ENCODE assay signal across 18 cellular contexts in genomic region chr3:177356113-177356512, GRCh38.
DNase-seq lines count a peak whose midpoint lies in the region; ATAC-seq and TF ChIP-seq lines count a peak whose summit lies in the region.
"Had no signal": no experiment of that assay in that cellular context is flagged by ENCODE, and none has a peak within 500 bp of the region (broad histone marks: within the 10 kb centered on the region; RNA-seq: fewer than 3 reads in every experiment).

No MANE protein-coding gene starts in this region.

- H4K20me1 ChIP-seq in HCT116 (ENCODE audit: insufficient read depth) (no peaks in the 10 kb centered on the region), SU-DHL-6 (ENCODE audit: low read depth, low read length) (no peaks in the 10 kb centered on the region)

- peak overlapping the region; percentile 78; the same call in 1 of the 2 replicates for H3K4me2 ChIP-seq in HCT116 (ENCODE audit: low read length)
- H3K4me2 ChIP-seq in SU-DHL-6 (ENCODE audit: low read depth, low read length, poor library complexity, severe bottlenecking), result peak overlapping the region; percentile 40

- no TSS peak for BruUV-seq in HCT116 (replicated peaks; lab: Mats Ljungman, UMichigan)

- H3K4me1 ChIP-seq in HCT116 (ENCODE audit: control insufficient read depth in 1 of 2, insufficient read depth in 2 of 2, low read length in 2 of 2) (peaks cover 47 to 56% of the 10 kb centered on the region in 2 experiments), gastroesophageal sphincter (peaks cover 11 to 52% (median 35%) of the 10 kb centered on the region in 3 donors), gastrocnemius medialis (peaks cover 61 to 62% of the 10 kb centered on the region in 2 donors), tibial artery (peaks cover 3 to 51% (median 30%) of the 10 kb centered on the region in 4 donors)

- H3K36me3 ChIP-seq in HCT116 (ENCODE audit: control insufficient read depth in 1 of 2, insufficient read depth in 2 of 2, low read length in 2 of 2), result no peaks in the 10 kb centered on the region
- no peaks in the 10 kb centered on the region for H3K36me3 ChIP-seq in SU-DHL-6 (ENCODE audit: low read length)
- H3K36me3 ChIP-seq in gastroesophageal sphincter, result no peaks in the 10 kb centered on the region
- H3K36me3 ChIP-seq in gastrocnemius medialis, result no peaks in the 10 kb centered on the region
- no peaks in the 10 kb centered on the region for H3K36me3 ChIP-seq in tibial artery
- H3K36me3 ChIP-seq: prostate gland had no signal

- 89 to 90% methylated on average over 3 of the region's 3 CpGs for WGBS in gastroesophageal sphincter (ENCODE audit: low coverage in 1 of 2), 2 donors

- H3K4me3 ChIP-seq in HCT116 (replicated peaks in 1 of 2; ENCODE audit: low read depth in 1 of 2, low read length in 2 of 2), result no peak overlapping the region
- no peak overlapping the region for H3K4me3 ChIP-seq in SU-DHL-6 (ENCODE audit: insufficient read depth, low read length, poor library complexity, severe bottlenecking)
- H3K4me3 ChIP-seq in gastroesophageal sphincter, result no peak overlapping the region
- no peak overlapping the region for H3K4me3 ChIP-seq in gastrocnemius medialis
- no peak overlapping the region for H3K4me3 ChIP-seq in tibial artery
- H3K4me3 ChIP-seq: prostate gland had no signal

- H3K27me3 ChIP-seq in HCT116 (ENCODE audit: insufficient read depth, low read length) (no peaks in the 10 kb centered on the region), SU-DHL-6 (ENCODE audit: low read length) (no peaks in the 10 kb centered on the region), gastroesophageal sphincter (no peaks in the 10 kb centered on the region), gastrocnemius medialis (no peaks in the 10 kb centered on the region), tibial artery (no peaks in the 10 kb centered on the region)

- H3K27ac ChIP-seq in HCT116 (ENCODE audit: low read depth, low read length) (peak overlapping the region; percentile 97), SU-DHL-6 (ENCODE audit: low read depth, low read length) (peak overlapping the region; percentile 97), gastroesophageal sphincter (peak overlapping the region in 3 of 4 donors; percentile 87 to 90 (median 89)), gastrocnemius medialis (peak overlapping the region in 3 of 4 donors; percentile 87 to 92 (median 88)), tibial artery (peak overlapping the region in 1 of 2 donors; percentile 74)
- H3K27ac ChIP-seq: C4-2B, prostate gland had no signal

- TF ChIP-seq CTCF in HCT116 (IDR thresholded peaks at IDR 0.05 in 2 of 3, conservative IDR thresholded peaks at IDR 0.05 in 1 of 3; ENCODE audit: borderline replicate concordance in 1 of 3, insufficient read depth in 1 of 3, low read depth in 2 of 3, low read length in 2 of 3) (no peak), SU-DHL-6 (IDR thresholded peaks at IDR 0.05; ENCODE audit: insufficient read depth, low read length, poor library complexity, severe bottlenecking) (no peak), gastroesophageal sphincter (IDR thresholded peaks at IDR 0.05) (no peak), gastrocnemius medialis (IDR thresholded peaks at IDR 0.05 in 4 of 5, conservative IDR thresholded peaks at IDR 0.05 in 1 of 5) (no peak), tibial artery (IDR thresholded peaks at IDR 0.05) (no peak)

- H3F3A ChIP-seq in SU-DHL-6 (ENCODE audit: insufficient read depth), result peaks cover 67% of the 10 kb centered on the region

- TF ChIP-seq POLR2A in HCT116 (IDR thresholded peaks at IDR 0.05; ENCODE audit: borderline replicate concordance, extremely low read depth, insufficient read depth, insufficient read length) (no peak), gastroesophageal sphincter (IDR thresholded peaks at IDR 0.05) (no peak), gastrocnemius medialis (IDR thresholded peaks at IDR 0.05) (no peak)

- H3K79me2 ChIP-seq in HCT116 (ENCODE audit: insufficient read depth, low read length), result no peaks in the 10 kb centered on the region
- H3K79me2 ChIP-seq in SU-DHL-6 (ENCODE audit: insufficient read depth, low read length), result no peaks in the 10 kb centered on the region; the same call in 1 of the 2 replicates

- RAD21 ChIA-PET in HCT116 (lab: Charles Lee; ENCODE audit: low non-redundant PET in 1 of 2, low total read pairs in 2 of 2, uncharacterized antibody in 2 of 2, unreplicated experiment in 2 of 2), result no interaction called here

- CTCF ChIA-PET in HCT116 (lab: Charles Lee), result interaction anchor here (1.5 kb wide), 1 partner anchor 10 kb away, joined by 3 read pairs; no protein-coding TSS in a partner anchor

- DNase-seq in HCT116 (ENCODE audit: low read depth, low spot score) (no peak), gastrocnemius medialis (no peak), tibial artery (no peak), iPS-NIHi11 (ENCODE audit: low spot score) (no peak)
- no peak for DNase-seq in activated T-cell treated with anti-CD3 and anti-CD28 coated beads, Interleukin-2, amount 50 U/mL, for 48 hours
- DNase-seq: activated CD8-positive, alpha-beta memory T cell treated with anti-CD3 and anti-CD28 coated beads for 24 hours; activated naive CD4-positive, alpha-beta T cell treated with anti-CD3 and anti-CD28 coated beads, Interleukin-2, amount 10 ng/mL, durations not matched to agents 7 days and 5 days; central memory CD4-positive, alpha-beta T cell; EL; erythroblast; Kasumi-1; NCI-H1694 treated with DMSO at 0.1 percent for 48 hours; NCI-H748 treated with DMSO at 0.1 percent for 48 hours had no signal

- H3K9ac ChIP-seq in HCT116 (ENCODE audit: low read length), result no peak overlapping the region
- peak overlapping the region; percentile 78 for H3K9ac ChIP-seq in SU-DHL-6 (ENCODE audit: low read length)

- H3K9me3 ChIP-seq in HCT116 (ENCODE audit: control insufficient read depth in 1 of 2, insufficient read depth in 1 of 2, low read depth in 1 of 2, low read length in 2 of 2), result no peaks in the 10 kb centered on the region
- H3K9me3 ChIP-seq in SU-DHL-6 (ENCODE audit: insufficient read depth, low read length), result no peaks in the 10 kb centered on the region
- no peaks in the 10 kb centered on the region for H3K9me3 ChIP-seq in gastroesophageal sphincter
- no peaks in the 10 kb centered on the region for H3K9me3 ChIP-seq in gastrocnemius medialis
- H3K9me3 ChIP-seq in tibial artery, result no peaks in the 10 kb centered on the region
- H3K9me3 ChIP-seq: prostate gland had no signal

- POLR2A ChIA-PET in HCT116 (lab: Charles Lee), result interaction anchor here (4.2 to 5.6 kb wide), 2 partner anchors 9 to 158 kb away, joined by 49 to 50 read pairs; partner anchors contain the start of gene TBL1XR1

- H2AFZ ChIP-seq in HCT116 (ENCODE audit: low read depth, low read length, poor library complexity, severe bottlenecking) (no peak overlapping the region), SU-DHL-6 (ENCODE audit: low read depth, low read length, severe bottlenecking) (peak overlapping the region; percentile 7)

- intact Hi-C loops in HCT116 (cut with micrococcal nuclease) (loop anchor here (10.0 kb wide), 1 partner anchor 841 kb away; no protein-coding TSS in a partner anchor), gastrocnemius medialis (cut with DNase I; ENCODE audit: low total_unique reads) (loop anchor here (5.0 kb wide), 5 partner anchors 111 to 461 kb away; no protein-coding TSS in a partner anchor), tibial artery (cut with DNase I; ENCODE audit: low total_unique reads) (no loop called here)

- no peak for TF ChIP-seq EP300 in gastroesophageal sphincter (IDR thresholded peaks at IDR 0.05)

- H3K9me2 ChIP-seq in HCT116 (ENCODE audit: insufficient read depth) (no peaks in the 10 kb centered on the region), SU-DHL-6 (replicated peaks; ENCODE audit: insufficient read depth, low read length) (no peaks in the 10 kb centered on the region)

- ATAC-seq in HCT116, result no peak
- no peak for ATAC-seq in gastroesophageal sphincter
- no peak for ATAC-seq in gastrocnemius medialis
- ATAC-seq in GM18858 (IDR thresholded peaks at IDR 0.05; ENCODE audit: unreplicated experiment), result no peak

- in situ Hi-C loops in gastrocnemius medialis (cut with MboI; ENCODE audit: low sequenced_read_pairs in 4 of 4), result loop anchor here in 3 of 4 donors (10.0 to 25.0 kb wide), 2 partner anchors 294 to 301 kb away; no protein-coding TSS in a partner anchor

- TF ChIP-seq RAD21 in HCT116 (IDR thresholded peaks at IDR 0.05; ENCODE audit: low read depth), result no peak

TF ChIP-seq in HCT116, 20 proteins besides CTCF, POLR2A, EP300 and RAD21 (continues in another document):
- TF ChIP-seq REST (IDR thresholded peaks at IDR 0.05; ENCODE audit: low read depth) (no peak), SRF (IDR thresholded peaks at IDR 0.05; ENCODE audit: low read depth) (no peak), TCF7L2 (IDR thresholded peaks at IDR 0.05; ENCODE audit: borderline replicate concordance, extremely low read depth, insufficient read depth, insufficient read length) (no peak)
- TF ChIP-seq, protein P1, sequence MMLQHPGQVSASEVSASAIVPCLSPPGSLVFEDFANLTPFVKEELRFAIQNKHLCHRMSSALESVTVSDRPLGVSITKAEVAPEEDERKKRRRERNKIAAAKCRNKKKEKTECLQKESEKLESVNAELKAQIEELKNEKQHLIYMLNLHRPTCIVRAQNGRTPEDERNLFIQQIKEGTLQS (IDR thresholded peaks at IDR 0.05), result no peak
